Comparison of ENCODE assay signal across 1 cellular context in the genomic region with DNA sequence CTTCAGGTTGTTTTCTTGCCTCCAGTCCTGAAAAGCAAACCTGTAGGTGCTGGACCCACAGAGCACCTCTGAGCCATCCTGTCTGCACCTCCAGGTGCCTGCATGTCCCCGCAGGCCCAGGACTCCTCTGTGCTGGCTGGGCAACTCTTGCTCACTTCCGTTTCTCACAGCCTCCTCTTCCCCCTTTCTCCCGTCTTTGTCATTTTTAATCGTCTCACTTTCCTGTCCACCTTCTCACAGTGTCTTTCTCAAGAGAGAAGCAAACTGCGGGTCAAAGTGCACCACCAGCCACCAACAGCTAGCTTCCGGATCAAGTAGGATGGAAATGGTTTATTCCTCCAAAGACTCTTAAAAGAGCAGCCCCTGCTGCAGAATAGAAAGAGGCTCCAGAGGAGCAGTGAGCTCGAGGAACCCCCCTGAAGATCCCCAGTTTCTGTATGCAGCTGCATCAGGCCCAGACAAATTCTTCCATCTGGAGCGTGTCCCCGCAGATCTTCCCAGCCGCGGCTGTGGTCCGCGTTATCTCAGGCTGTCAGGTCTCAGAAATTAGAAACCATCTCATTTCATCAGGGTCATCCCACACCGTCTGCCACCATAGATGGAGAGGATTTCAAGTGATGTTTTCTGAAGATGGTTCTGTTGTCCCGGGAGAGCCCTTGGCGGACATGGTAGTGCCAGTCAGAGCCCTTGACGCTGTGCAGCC.
TF ChIP-seq lines count a peak whose summit lies in the region.

No MANE protein-coding gene starts in this region.

TF ChIP-seq in GM12878, 131 proteins besides CTCF, POLR2A, EP300 and RAD21 (continued from another document):
- TF ChIP-seq, protein P1, sequence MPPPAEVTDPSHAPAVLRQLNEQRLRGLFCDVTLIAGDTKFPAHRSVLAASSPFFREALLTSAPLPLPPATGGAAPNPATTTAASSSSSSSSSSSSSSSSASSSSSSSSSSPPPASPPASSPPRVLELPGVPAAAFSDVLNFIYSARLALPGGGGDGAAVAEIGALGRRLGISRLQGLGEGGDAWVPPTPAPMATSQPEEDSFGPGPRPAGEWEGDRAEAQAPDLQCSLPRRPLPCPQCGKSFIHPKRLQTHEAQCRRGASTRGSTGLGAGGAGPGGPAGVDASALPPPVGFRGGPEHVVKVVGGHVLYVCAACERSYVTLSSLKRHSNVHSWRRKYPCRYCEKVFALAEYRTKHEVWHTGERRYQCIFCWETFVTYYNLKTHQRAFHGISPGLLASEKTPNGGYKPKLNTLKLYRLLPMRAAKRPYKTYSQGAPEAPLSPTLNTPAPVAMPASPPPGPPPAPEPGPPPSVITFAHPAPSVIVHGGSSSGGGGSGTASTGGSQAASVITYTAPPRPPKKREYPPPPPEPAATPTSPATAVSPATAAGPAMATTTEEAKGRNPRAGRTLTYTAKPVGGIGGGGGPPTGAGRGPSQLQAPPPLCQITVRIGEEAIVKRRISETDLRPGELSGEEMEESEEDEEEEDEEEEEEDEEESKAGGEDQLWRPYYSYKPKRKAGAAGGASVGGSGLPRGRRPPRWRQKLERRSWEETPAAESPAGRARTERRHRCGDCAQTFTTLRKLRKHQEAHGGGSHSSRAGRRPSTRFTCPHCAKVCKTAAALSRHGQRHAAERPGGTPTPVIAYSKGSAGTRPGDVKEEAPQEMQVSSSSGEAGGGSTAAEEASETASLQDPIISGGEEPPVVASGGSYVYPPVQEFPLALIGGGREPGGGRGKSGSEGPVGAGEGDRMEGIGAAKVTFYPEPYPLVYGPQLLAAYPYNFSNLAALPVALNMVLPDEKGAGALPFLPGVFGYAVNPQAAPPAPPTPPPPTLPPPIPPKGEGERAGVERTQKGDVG (CRISPR knock-in tag; IDR thresholded peaks at IDR 0.05) = no peak
